ENCODE assay signal across 1 cellular context in the genomic region with DNA sequence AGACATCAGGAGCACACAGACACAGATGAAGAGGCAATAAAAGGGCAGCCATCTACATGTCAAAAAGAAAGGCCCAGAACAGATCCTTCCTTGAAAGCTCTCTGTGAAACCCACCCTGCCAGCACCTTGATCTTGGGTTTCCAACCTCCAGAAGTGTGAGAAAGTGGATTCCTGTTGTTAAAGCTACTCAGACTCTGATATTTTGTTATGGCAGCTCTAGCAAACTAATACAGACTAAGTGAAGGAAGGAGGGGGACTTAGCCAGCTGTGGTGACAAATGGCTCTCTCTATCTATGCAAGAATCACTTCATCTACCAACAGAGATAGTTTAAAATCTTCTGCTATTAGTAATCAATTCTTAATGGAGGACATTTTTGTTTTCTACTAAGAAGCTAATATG.
TF ChIP-seq lines count a peak whose summit lies in the region.

No MANE protein-coding gene starts in this region.

TF ChIP-seq in K562, 482 proteins besides CTCF, POLR2A, EP300 and RAD21:
- TF ChIP-seq ZEB2 (IDR thresholded peaks at IDR 0.05) (no peak), ZNF12 (CRISPR knock-in tag; IDR thresholded peaks at IDR 0.05) (peak; percentile 99)
